ENCODE assay signal across 9 cellular contexts in genomic region chr19:1066251-1066747, GRCh38. TPM values are rescaled to one million over a fixed set of nuclear protein-coding genes. Genes with fewer than 3 reads are reported as not detected.
A peak's percentile ranks its signal among the peaks of the same experiment; 100 is the strongest.
DNase-seq lines count a peak whose midpoint lies in the region; ATAC-seq and TF ChIP-seq lines count a peak whose summit lies in the region.
"Had no signal": no experiment of that assay in that cellular context is flagged by ENCODE, and none has a peak within 500 bp of the region (broad histone marks: within the 10 kb centered on the region; RNA-seq: fewer than 3 reads in every experiment).

No MANE protein-coding gene starts in this region.

- peak overlapping the region; percentile 72 to 92 (median 79) for H3K4me3 Mint-ChIP-seq in naive thymus-derived CD8-positive, alpha-beta T cell
- H3K4me3 Mint-ChIP-seq: neural crest cell had no signal

- H3K27ac ChIP-seq in HUES48 (ENCODE audit: low read depth, low read length): no peak overlapping the region
- no peak overlapping the region for H3K27ac ChIP-seq in ascending aorta
- H3K27ac ChIP-seq in ovary: no peak overlapping the region

- DNase-seq in CMK (ENCODE audit: low read depth) (peak; percentile 90), ascending aorta (ENCODE audit: low spot score in 2 of 2) (no peak), ovary (no peak), NCI-H82 treated with DMSO at 0.1 percent for 48 hours (lab: John Stamatoyannopoulos, UW; ENCODE audit: unreplicated experiment) (no peak), hepatic stellate cell (ENCODE audit: low spot score) (no peak)
- DNase-seq in naive thymus-derived CD8-positive, alpha-beta T cell: peak in 2 of 10 donors; percentile 15 to 65

- H3K36me3 ChIP-seq in HUES48 (ENCODE audit: control insufficient read depth, insufficient read depth, low read length): no peaks in the 10 kb centered on the region
- no peaks in the 10 kb centered on the region for H3K36me3 ChIP-seq in ascending aorta
- H3K36me3 ChIP-seq in ovary: no peaks in the 10 kb centered on the region

- H3K27ac Mint-ChIP-seq in naive thymus-derived CD8-positive, alpha-beta T cell: peak overlapping the region in 7 of 10 donors; percentile 74 to 97 (median 91)

- no peak for TF ChIP-seq EP300 in ovary (IDR thresholded peaks at IDR 0.05)

- peaks cover 16 to 46% (median 38%) of the 10 kb centered on the region in 4 donors for H3K4me1 Mint-ChIP-seq in naive thymus-derived CD8-positive, alpha-beta T cell

- TF ChIP-seq CTCF in ascending aorta (IDR thresholded peaks at IDR 0.05): no peak
- TF ChIP-seq CTCF in ovary (IDR thresholded peaks at IDR 0.05): no peak

- peaks cover 0 to 26% (median 11%) of the 10 kb centered on the region in 3 donors for H3K36me3 Mint-ChIP-seq in naive thymus-derived CD8-positive, alpha-beta T cell

- H3K4me1 ChIP-seq in HUES48 (ENCODE audit: control insufficient read depth, insufficient read depth, low read length) (peaks cover 10% of the 10 kb centered on the region; the same call in 1 of the 2 replicates), ascending aorta (peaks cover 8 to 24% of the 10 kb centered on the region in 2 donors), ovary (ENCODE audit: insufficient read depth) (no peaks in the 10 kb centered on the region)

- no peak for TF ChIP-seq POLR2A in GM18505 (IDR thresholded peaks at IDR 0.05; ENCODE audit: borderline replicate concordance, extremely low read depth, insufficient read depth, insufficient read length)
- TF ChIP-seq POLR2A in ovary (IDR thresholded peaks at IDR 0.05): no peak

- intact Hi-C loops in ascending aorta (cut with DNase I) (no loop called here), ovary (cut with DNase I) (no loop called here)

- POLR2A ChIA-PET in naive thymus-derived CD8-positive, alpha-beta T cell (lab: Charles Lee): interaction anchor here (0.6 to 31.7 kb wide), 23 partner anchors 11 to 1022 kb away, joined by 3 to 2279 read pairs (median 8); partner anchors contain the start of genes ABCA7, CIRBP, CNN2 and GPX4

- H3K4me3 ChIP-seq in HUES48 (ENCODE audit: low read depth, low read length) (peak overlapping the region; percentile 58; the same call in 1 of the 2 replicates), ascending aorta (peak overlapping the region; percentile 55 to 56), ovary (no peak overlapping the region)

- ATAC-seq in naive thymus-derived CD8-positive, alpha-beta T cell: no peak
- no peak for ATAC-seq in GM18505 (IDR thresholded peaks at IDR 0.05; ENCODE audit: unreplicated experiment)

- H3K9me3 Mint-ChIP-seq in naive thymus-derived CD8-positive, alpha-beta T cell: peaks cover 0 to 2% (median 0%) of the 10 kb centered on the region in 9 donors
- H3K9me3 Mint-ChIP-seq: neural crest cell had no signal

- no peaks in the 10 kb centered on the region for H3K27me3 Mint-ChIP-seq in naive thymus-derived CD8-positive, alpha-beta T cell

- WGBS in ovary, 3 donors: 26 to 36% (median 34%) methylated on average over 16 to 17 of the region's 17 CpGs

- peaks cover 21% of the 10 kb centered on the region for H3K27me3 ChIP-seq in HUES48 (ENCODE audit: control insufficient read depth, insufficient read depth, low read length)
- H3K27me3 ChIP-seq in ascending aorta: peaks cover 21% of the 10 kb centered on the region
- H3K27me3 ChIP-seq in ovary: peaks cover 20% of the 10 kb centered on the region

- H3K9me3 ChIP-seq in HUES48 (ENCODE audit: control insufficient read depth, insufficient read depth, low read length) (no peaks in the 10 kb centered on the region), ascending aorta (no peaks in the 10 kb centered on the region), ovary (no peaks in the 10 kb centered on the region)

- no peak overlapping the region for H3K9ac ChIP-seq in HUES48 (ENCODE audit: low read depth, low read length)

RNA-seq across cellular contexts. Expression of gene ARHGAP45, which starts 0.7 kb away (rescaled TPM):
- total RNA-seq in ascending aorta (66.5 TPM), ovary (10 to 100 TPM in 2 of 7 donors, 1 to 10 TPM in 5; 2.7 to 10.6 (median 8.9) TPM)
- total RNA-seq in naive thymus-derived CD8-positive, alpha-beta T cell: 1,000 to 10,000 TPM; 1,025 to 1,060 TPM
- polyA plus RNA-seq in naive thymus-derived CD8-positive, alpha-beta T cell: 100 to 1,000 TPM; 261 to 681 (median 358) TPM
- 1 to 10 TPM; 1.0 to 5.1 TPM for polyA plus RNA-seq in ovary

RNA-seq across cellular contexts. Expression of gene ABCA7, which starts 26.4 kb away (rescaled TPM):
- total RNA-seq in ascending aorta: 96.6 TPM
- 100 to 1,000 TPM; 221 to 232 TPM for total RNA-seq in naive thymus-derived CD8-positive, alpha-beta T cell
- 10 to 100 TPM in 1 of 3 donors, 1 to 10 TPM in 2; 4.2 to 14.4 (median 8.7) TPM for polyA plus RNA-seq in naive thymus-derived CD8-positive, alpha-beta T cell
- 10 to 100 TPM in 1 of 7 donors, 1 to 10 TPM in 6; 1.5 to 10.5 (median 2.6) TPM for total RNA-seq in ovary
- 1 to 10 TPM; 1.4 to 1.9 TPM for polyA plus RNA-seq in ovary

RNA-seq across cellular contexts. Expression of gene POLR2E, which starts 28.9 kb away (rescaled TPM):
- total RNA-seq in ascending aorta: 72.1 TPM
- 10 to 100 TPM; 88.0 to 95.3 TPM for total RNA-seq in naive thymus-derived CD8-positive, alpha-beta T cell
- polyA plus RNA-seq in naive thymus-derived CD8-positive, alpha-beta T cell: 100 to 1,000 TPM; 159 to 233 (median 187) TPM
- 100 to 1,000 TPM in 5 of 7 donors, 10 to 100 TPM in 2; 88.2 to 157 (median 140) TPM for total RNA-seq in ovary
- polyA plus RNA-seq in ovary: 100 to 1,000 TPM in 1 of 2 donors, 10 to 100 TPM in 1; 11.1 to 119 TPM

RNA-seq across cellular contexts. Expression of gene GPX4, which starts 37.5 kb away (rescaled TPM):
- 348 TPM for total RNA-seq in ascending aorta
- 100 to 1,000 TPM; 207 to 225 TPM for total RNA-seq in naive thymus-derived CD8-positive, alpha-beta T cell
- polyA plus RNA-seq in naive thymus-derived CD8-positive, alpha-beta T cell: 100 to 1,000 TPM; 370 to 465 (median 405) TPM
- total RNA-seq in ovary: 100 to 1,000 TPM; 189 to 309 (median 247) TPM
- polyA plus RNA-seq in ovary: 100 to 1,000 TPM; 239 to 450 TPM

RNA-seq across cellular contexts. Expression of gene CNN2, which starts 39.9 kb away (rescaled TPM):
- total RNA-seq in ascending aorta: 79.1 TPM
- total RNA-seq in naive thymus-derived CD8-positive, alpha-beta T cell: 100 to 1,000 TPM; 211 to 216 TPM
- polyA plus RNA-seq in naive thymus-derived CD8-positive, alpha-beta T cell: 100 to 1,000 TPM; 498 to 693 (median 515) TPM
- 100 to 1,000 TPM in 6 of 7 donors, 10 to 100 TPM in 1; 60.6 to 438 (median 210) TPM for total RNA-seq in ovary
- 100 to 1,000 TPM in 1 of 2 donors, 10 to 100 TPM in 1; 90.6 to 159 TPM for polyA plus RNA-seq in ovary

Comparison
In these comparisons a context has a peak if more than half of its experiments do, and no peak if none do; other contexts are left out.
1. RNA of gene ARHGAP45, which starts 0.7 kb away (total RNA-seq): 1,025 to 1,060 TPM in naive thymus-derived CD8-positive, alpha-beta T cell; 66.5 TPM in ascending aorta (single experiment) and 2.7 to 10.6 TPM in ovary; every median in the first group is over 10 times any median in the second.